Comparison of ENCODE assay signal across 8 cellular contexts in genomic region chr3:32238816-32239637, GRCh38. TPM values are rescaled to one million over a fixed set of nuclear protein-coding genes. Genes with fewer than 3 reads are reported as not detected.
A peak's percentile ranks its signal among the peaks of the same experiment; 100 is the strongest.
DNase-seq lines count a peak whose midpoint lies in the region; ATAC-seq and TF ChIP-seq lines count a peak whose summit lies in the region.

No MANE protein-coding gene starts in this region.

- H3K4me1 Mint-ChIP-seq in stimulated activated memory B cell treated with anti-CD40 and anti-IgM and Interleukin-4, amounts not matched to agents 10 μg/mL and 1 μg/mL and 100 μg/mL, for 72 hours: peaks cover 22% of the 10 kb centered on the region

- H3K4me3 ChIP-seq in ectodermal cell (ENCODE audit: insufficient read depth, low read depth, low read length) (peak overlapping the region; percentile 68), lung (peak overlapping the region; percentile 90)

- DNase-seq in AG08395 (ENCODE audit: low spot score) (peak; percentile 25), LHCN-M2 (ENCODE audit: low read depth) (peak; percentile 31), lung (ENCODE audit: low spot score) (peak; percentile 41), H4 (ENCODE audit: low spot score) (no peak)
- peak; percentile 61 for DNase-seq in activated CD4-positive, CD25-positive, alpha-beta regulatory T cell treated with anti-CD3 and anti-CD28 coated beads, Interleukin-2, amount 50 U/mL, for 72 hours

- peaks cover 41% of the 10 kb centered on the region for H3K27me3 ChIP-seq in ectodermal cell (ENCODE audit: control insufficient read depth, insufficient read depth, low read length, poor library complexity, severe bottlenecking)
- no peaks in the 10 kb centered on the region for H3K27me3 ChIP-seq in lung (ENCODE audit: control insufficient read depth, insufficient read depth)

- H3K4me3 Mint-ChIP-seq in stimulated activated memory B cell treated with anti-CD40 and anti-IgM and Interleukin-4, amounts not matched to agents 10 μg/mL and 1 μg/mL and 100 μg/mL, for 72 hours: peak overlapping the region; percentile 76

- no peaks in the 10 kb centered on the region for H3K36me3 Mint-ChIP-seq in stimulated activated memory B cell treated with anti-CD40 and anti-IgM and Interleukin-4, amounts not matched to agents 10 μg/mL and 1 μg/mL and 100 μg/mL, for 72 hours

- WGBS in ectodermal cell, 2 experiments: 1% methylated on average over 56 of the region's 56 CpGs
- 1% methylated on average over 50 to 56 of the region's 56 CpGs for WGBS in lung, 2 donors

- H3K27ac Mint-ChIP-seq in stimulated activated memory B cell treated with anti-CD40 and anti-IgM and Interleukin-4, amounts not matched to agents 10 μg/mL and 1 μg/mL and 100 μg/mL, for 72 hours: no peak overlapping the region

- peaks cover 46% of the 10 kb centered on the region for H3K27me3 Mint-ChIP-seq in stimulated activated memory B cell treated with anti-CD40 and anti-IgM and Interleukin-4, amounts not matched to agents 10 μg/mL and 1 μg/mL and 100 μg/mL, for 72 hours

- H3K4me1 ChIP-seq in ectodermal cell (ENCODE audit: control insufficient read depth, insufficient read depth, low read length): peaks cover 8% of the 10 kb centered on the region
- H3K4me1 ChIP-seq in lung (ENCODE audit: control insufficient read depth in 2 of 2, insufficient read depth in 2 of 2, low read length in 2 of 2): peaks cover 0 to 5% of the 10 kb centered on the region in 2 donors

- TF ChIP-seq CTCF in lung (IDR thresholded peaks at IDR 0.05; ENCODE audit: control extremely low read depth, extremely low read depth): no peak

- H3K9me3 ChIP-seq in ectodermal cell (ENCODE audit: control insufficient read depth, low read length) (no peaks in the 10 kb centered on the region), lung (ENCODE audit: control insufficient read depth in 2 of 2, insufficient read depth in 1 of 2, low read length in 1 of 2) (no peaks in the 10 kb centered on the region)

- H3K27ac ChIP-seq in ectodermal cell (ENCODE audit: insufficient read depth, low read depth, low read length, poor library complexity, severe bottlenecking): no peak overlapping the region
- H3K27ac ChIP-seq in lung (ENCODE audit: low read depth in 1 of 2, low read length in 1 of 2): peak overlapping the region; percentile 74 to 94

- H3K9me3 Mint-ChIP-seq in stimulated activated memory B cell treated with anti-CD40 and anti-IgM and Interleukin-4, amounts not matched to agents 10 μg/mL and 1 μg/mL and 100 μg/mL, for 72 hours: peaks cover 4% of the 10 kb centered on the region

- ATAC-seq in GM19025 (IDR thresholded peaks at IDR 0.05; ENCODE audit: low read depth, unreplicated experiment) (peak; percentile 12), lung (ENCODE audit: insufficient read depth, low FRiP score) (peak; percentile 45)
- peak; percentile 74 for ATAC-seq in stimulated activated memory B cell treated with anti-CD40 and anti-IgM and Interleukin-4, amounts not matched to agents 10 μg/mL and 1 μg/mL and 100 μg/mL, for 72 hours

- H3K36me3 ChIP-seq in ectodermal cell (ENCODE audit: control insufficient read depth, insufficient read depth, low read length) (no peaks in the 10 kb centered on the region), lung (ENCODE audit: control insufficient read depth in 2 of 2, insufficient read depth in 2 of 2, low read length in 2 of 2) (no peaks in the 10 kb centered on the region)

RNA-seq across cellular contexts. Expression of gene CMTM8, which starts 0.5 kb away (rescaled TPM):
- total RNA-seq in LHCN-M2 (2014; rRNA removed) (7.0 and 7.1 TPM in 2 replicates), lung (10 to 100 TPM; 15.2 to 17.0 TPM)
- 3.0 TPM for polyA plus RNA-seq in LHCN-M2 (2012)
- polyA plus RNA-seq in ectodermal cell (2013, experiment 1 of 4): 7.6 TPM
- polyA plus RNA-seq in ectodermal cell (2013, experiment 2 of 4): 6.0 TPM
- 7.4 TPM for polyA plus RNA-seq in ectodermal cell (2013, experiment 3 of 4)
- 6.8 TPM for polyA plus RNA-seq in ectodermal cell (2013, experiment 4 of 4)
- 10 to 100 TPM; 16.6 to 24.5 TPM for polyA plus RNA-seq in lung
- 2.5 and 3.2 TPM in 2 replicates for total RNA-seq in H4 (2014; rRNA removed; shearing (Covaris generic))

Comparison
In these comparisons a context has a peak if more than half of its experiments do, and no peak if none do; other contexts are left out.
1. ATAC-seq: peak in every context shown above with its lines; median percentile 74 in stimulated activated memory B cell treated with anti-CD40 and anti-IgM and Interleukin-4, amounts not matched to agents 10 μg/mL and 1 μg/mL and 100 μg/mL, for 72 hours; 45 in lung; 12 in GM19025.